ENCODE assay signal across 24 cellular contexts in genomic region chr5:61704289-61704688, GRCh38.
A peak's percentile ranks its signal among the peaks of the same experiment; 100 is the strongest.
DNase-seq lines count a peak whose midpoint lies in the region; ATAC-seq and TF ChIP-seq lines count a peak whose summit lies in the region.
"Had no signal": no experiment of that assay in that cellular context is flagged by ENCODE, and none has a peak within 500 bp of the region (broad histone marks: within the 10 kb centered on the region; RNA-seq: fewer than 3 reads in every experiment).

No MANE protein-coding gene starts in this region.

- no peak overlapping the region for H3K27ac ChIP-seq in mammary epithelial cell (ENCODE audit: insufficient read depth, low read depth, low read length)
- no peak overlapping the region for H3K27ac ChIP-seq in breast epithelium
- H3K27ac ChIP-seq: 22Rv1, lower lobe of right lung had no signal

- H3K79me2 ChIP-seq in mammary epithelial cell (ENCODE audit: insufficient read depth, low read length) = no peaks in the 10 kb centered on the region

- H3K4me2 ChIP-seq in mammary epithelial cell (ENCODE audit: insufficient read depth, low read depth, low read length) = no peak overlapping the region

- dilution Hi-C loops in mammary epithelial cell (cut with HindIII; ENCODE audit: low sequenced_read_pairs) = no loop called here

- peak overlapping the region; percentile 43 for H3K27ac Mint-ChIP-seq in stimulated activated naive B cell treated with anti-CD40 and anti-IgM and Interleukin-4, amounts not matched to agents 10 μg/mL and 1 μg/mL and 100 μg/mL, for 72 hours
- no peak overlapping the region for H3K27ac Mint-ChIP-seq in Caco-2 (ENCODE audit: unreplicated experiment)
- H3K27ac Mint-ChIP-seq: activated CD8-positive, alpha-beta T cell treated with anti-CD3 and anti-CD28 coated beads, Interleukin-2, amount 10 ng/mL, durations not matched to agents 7 days and 5 days; activated T-helper 1 cell treated with anti-CD3 and anti-CD28 coated beads, Interleukin-12 subunit alpha, Interleukin-12 subunit beta, Interleukin-2, Interleukin-4 antibody, amounts not matched to agents 30 ng/mL and 10 ng/mL and 1 ng/mL, durations not matched to agents 14 hours and 24 hours and 36 hours; CD14-positive monocyte; endodermal cell; naive thymus-derived CD8-positive, alpha-beta T cell; type B pancreatic cell had no signal

- no peak overlapping the region for H3K9ac ChIP-seq in mammary epithelial cell (ENCODE audit: insufficient read depth, low read length)

- BruUV-seq in mammary epithelial cell (replicated peaks; lab: Mats Ljungman, UMichigan) (no TSS peak), Caco-2 (replicated peaks; lab: Mats Ljungman, UMichigan) (no TSS peak)

- POLR2A ChIA-PET in Caco-2 (lab: Charles Lee) = no interaction called here

- in situ Hi-C loops in mammary epithelial cell (cut with MboI; ENCODE audit: low sequenced_read_pairs in 2 of 2) = no loop called here

- H3K4me1 Mint-ChIP-seq in stimulated activated naive B cell treated with anti-CD40 and anti-IgM and Interleukin-4, amounts not matched to agents 10 μg/mL and 1 μg/mL and 100 μg/mL, for 72 hours = peaks cover 27 to 40% of the 10 kb centered on the region in 2 donors
- no peaks in the 10 kb centered on the region for H3K4me1 Mint-ChIP-seq in Caco-2 (ENCODE audit: low read depth, unreplicated experiment)
- H3K4me1 Mint-ChIP-seq: CD14-positive monocyte; central memory CD8-positive, alpha-beta T cell; endodermal cell had no signal

- H3K36me3 ChIP-seq in mammary epithelial cell (ENCODE audit: insufficient read depth, low read length) (no peaks in the 10 kb centered on the region), breast epithelium (no peaks in the 10 kb centered on the region), Caco-2 (ENCODE audit: control insufficient read depth, insufficient read depth, low read length) (no peaks in the 10 kb centered on the region)
- H3K36me3 ChIP-seq: lower lobe of right lung had no signal

- no peaks in the 10 kb centered on the region for H3K9me3 Mint-ChIP-seq in stimulated activated naive B cell treated with anti-CD40 and anti-IgM and Interleukin-4, amounts not matched to agents 10 μg/mL and 1 μg/mL and 100 μg/mL, for 72 hours
- peaks cover 2% of the 10 kb centered on the region for H3K9me3 Mint-ChIP-seq in Caco-2 (ENCODE audit: unreplicated experiment)
- H3K9me3 Mint-ChIP-seq: central memory CD8-positive, alpha-beta T cell; endodermal cell; type B pancreatic cell had no signal

- peak overlapping the region in 1 of 2 donors; percentile 2 for H3K4me3 Mint-ChIP-seq in stimulated activated naive B cell treated with anti-CD40 and anti-IgM and Interleukin-4, amounts not matched to agents 10 μg/mL and 1 μg/mL and 100 μg/mL, for 72 hours
- H3K4me3 Mint-ChIP-seq in Caco-2 (ENCODE audit: unreplicated experiment) = no peak overlapping the region
- H3K4me3 Mint-ChIP-seq: activated CD8-positive, alpha-beta T cell treated with anti-CD3 and anti-CD28 coated beads, Interleukin-2, amount 10 ng/mL, durations not matched to agents 7 days and 5 days; activated T-helper 1 cell treated with anti-CD3 and anti-CD28 coated beads, Interleukin-12 subunit alpha, Interleukin-12 subunit beta, Interleukin-2, Interleukin-4 antibody, amounts not matched to agents 30 ng/mL and 10 ng/mL and 1 ng/mL, durations not matched to agents 14 hours and 24 hours and 36 hours; CD14-positive monocyte; central memory CD8-positive, alpha-beta T cell; endodermal cell; naive thymus-derived CD8-positive, alpha-beta T cell; type B pancreatic cell had no signal

- H3K27me3 Mint-ChIP-seq in stimulated activated naive B cell treated with anti-CD40 and anti-IgM and Interleukin-4, amounts not matched to agents 10 μg/mL and 1 μg/mL and 100 μg/mL, for 72 hours = no peaks in the 10 kb centered on the region
- peaks cover 11% of the 10 kb centered on the region for H3K27me3 Mint-ChIP-seq in Caco-2 (ENCODE audit: insufficient read depth, unreplicated experiment)

- 5% methylated on average over 3 of the region's 3 CpGs for WGBS in mammary epithelial cell (ENCODE audit: low coverage, missing lambda C conversion rate)

- H4K20me1 ChIP-seq in mammary epithelial cell (ENCODE audit: insufficient read depth, low read length) = no peaks in the 10 kb centered on the region

- no peak for TF ChIP-seq POLR2A in breast epithelium (IDR thresholded peaks at IDR 0.05)

- H3K4me3 ChIP-seq in mammary epithelial cell (replicated peaks in 1 of 3; ENCODE audit: insufficient read depth in 1 of 3, low read depth in 2 of 3, low read length in 3 of 3) = no peak overlapping the region
- H3K4me3 ChIP-seq in breast epithelium = no peak overlapping the region
- no peak overlapping the region for H3K4me3 ChIP-seq in Caco-2 (ENCODE audit: low read depth, low read length)
- H3K4me3 ChIP-seq: lower lobe of right lung had no signal

- CTCF ChIA-PET in mammary epithelial cell (lab: Charles Lee; ENCODE audit: low non-redundant PET) (no interaction called here), Caco-2 (lab: Charles Lee) (no interaction called here)

- ATAC-seq in HG02798 (IDR thresholded peaks at IDR 0.05; ENCODE audit: poor library complexity, unreplicated experiment) (peak; percentile 28), HG03442 (IDR thresholded peaks at IDR 0.05; ENCODE audit: unreplicated experiment) (peak; percentile 43), left ventricle myocardium superior (no peak), GM21737 (IDR thresholded peaks at IDR 0.05; ENCODE audit: unreplicated experiment) (no peak)
- ATAC-seq in stimulated activated naive B cell treated with anti-CD40 and anti-IgM and Interleukin-4, amounts not matched to agents 10 μg/mL and 1 μg/mL and 100 μg/mL, for 72 hours (replicated peaks) = peak; percentile 75 to 77
- ATAC-seq: activated CD8-positive, alpha-beta T cell treated with anti-CD3 and anti-CD28 coated beads, Interleukin-2, amount 10 ng/mL, durations not matched to agents 7 days and 5 days; lower lobe of right lung; naive thymus-derived CD8-positive, alpha-beta T cell; Panc1 had no signal

- H3K4me1 ChIP-seq in mammary epithelial cell (ENCODE audit: insufficient read depth, low read length) (peaks cover 5% of the 10 kb centered on the region), breast epithelium (no peaks in the 10 kb centered on the region), Caco-2 (no peaks in the 10 kb centered on the region)
- H3K4me1 ChIP-seq: lower lobe of right lung had no signal

- intact Hi-C loops in mammary epithelial cell (cut with micrococcal nuclease) (no loop called here), breast epithelium (cut with DNase I; ENCODE audit: low total_unique reads) (no loop called here), Caco-2 (cut with micrococcal nuclease; ENCODE audit: unreplicated experiment) (no loop called here), left ventricle myocardium superior (cut with micrococcal nuclease) (no loop called here)

- no peaks in the 10 kb centered on the region for H3K27me3 ChIP-seq in mammary epithelial cell (ENCODE audit: insufficient read depth, low read length)
- no peaks in the 10 kb centered on the region for H3K27me3 ChIP-seq in breast epithelium
- no peaks in the 10 kb centered on the region for H3K27me3 ChIP-seq in Caco-2 (replicated peaks; ENCODE audit: control insufficient read depth, insufficient read depth, low read length)

- TF ChIP-seq CTCF in mammary epithelial cell (conservative IDR thresholded peaks at IDR 0.05 in 1 of 2, IDR thresholded peaks at IDR 0.05 in 1 of 2; ENCODE audit: extremely low read depth in 1 of 2, insufficient read depth in 1 of 2, low read depth in 1 of 2, low read length in 2 of 2) (no peak), breast epithelium (IDR thresholded peaks at IDR 0.05) (no peak), Caco-2 (IDR thresholded peaks at IDR 0.05; ENCODE audit: insufficient read depth in 1 of 2, low read depth in 1 of 2, low read length in 1 of 2, severe bottlenecking in 1 of 2, unreplicated experiment in 1 of 2) (no peak)

- H3K9me3 ChIP-seq in mammary epithelial cell (replicated peaks; ENCODE audit: insufficient read depth, low read length) (no peaks in the 10 kb centered on the region), breast epithelium (no peaks in the 10 kb centered on the region), Caco-2 (no peaks in the 10 kb centered on the region)
- H3K9me3 ChIP-seq: lower lobe of right lung had no signal

- H2AFZ ChIP-seq in mammary epithelial cell (ENCODE audit: low read depth, low read length) = no peak overlapping the region

- DNase-seq in mammary epithelial cell (peak; percentile 87), breast epithelium (ENCODE audit: low spot score in 2 of 2) (no peak), Caco-2 (no peak), left ventricle myocardium superior (no peak)
- DNase-seq in stimulated activated naive B cell treated with anti-CD40 and anti-IgM and Interleukin-4, amounts not matched to agents 10 μg/mL and 1 μg/mL and 100 μg/mL, for 72 hours = peak; percentile 39
- DNase-seq: activated CD8-positive, alpha-beta T cell treated with anti-CD3 and anti-CD28 coated beads, Interleukin-2, amount 10 ng/mL, durations not matched to agents 7 days and 5 days; DMS79 treated with DMSO at 0.1 percent for 48 hours; endodermal cell; GOT3; lower lobe of right lung; naive thymus-derived CD8-positive, alpha-beta T cell; NCI-H2029 treated with DMSO at 0.1 percent for 48 hours; NCI-H526 treated with DMSO at 0.1 percent for 48 hours; stimulated activated naive CD4-positive, alpha-beta T cell treated with Interleukin-2 at 50 U/mL for 16 hours; SW 1271 had no signal

- H3K36me3 Mint-ChIP-seq in stimulated activated naive B cell treated with anti-CD40 and anti-IgM and Interleukin-4, amounts not matched to agents 10 μg/mL and 1 μg/mL and 100 μg/mL, for 72 hours = no peaks in the 10 kb centered on the region
- H3K36me3 Mint-ChIP-seq in Caco-2 (ENCODE audit: insufficient read depth, unreplicated experiment) = no peaks in the 10 kb centered on the region
- H3K36me3 Mint-ChIP-seq: CD14-positive monocyte, type B pancreatic cell had no signal

Comparison
In these comparisons a context has a peak if more than half of its experiments do, and no peak if none do; other contexts are left out.
1. DNase-seq: peak in mammary epithelial cell (single experiment) and stimulated activated naive B cell treated with anti-CD40 and anti-IgM and Interleukin-4, amounts not matched to agents 10 μg/mL and 1 μg/mL and 100 μg/mL, for 72 hours (single experiment); none in breast epithelium (0 of 2), Caco-2 (0 of 2) and left ventricle myocardium superior (single experiment).
2. ATAC-seq: peak in HG02798 (single experiment), HG03442 (single experiment) and stimulated activated naive B cell treated with anti-CD40 and anti-IgM and Interleukin-4, amounts not matched to agents 10 μg/mL and 1 μg/mL and 100 μg/mL, for 72 hours (2 of 2); none in left ventricle myocardium superior (single experiment) and GM21737 (single experiment).